18 cellular contexts compared by ENCODE assay signal in genomic region chr2:186980117-186980442, GRCh38.
DNase-seq lines count a peak whose midpoint lies in the region; ATAC-seq and TF ChIP-seq lines count a peak whose summit lies in the region.
"Had no signal": no experiment of that assay in that cellular context is flagged by ENCODE, and none has a peak within 500 bp of the region (broad histone marks: within the 10 kb centered on the region; RNA-seq: fewer than 3 reads in every experiment).

No MANE protein-coding gene starts in this region.

- H3K27me3 Mint-ChIP-seq in osteocyte (ENCODE audit: unreplicated experiment) = no peaks in the 10 kb centered on the region
- H3K27me3 Mint-ChIP-seq: CD4-positive, alpha-beta memory T cell had no signal

- H3K27me3 ChIP-seq in gastroesophageal sphincter = no peaks in the 10 kb centered on the region

- no peak overlapping the region for H3K4me3 Mint-ChIP-seq in osteocyte (ENCODE audit: unreplicated experiment)
- H3K4me3 Mint-ChIP-seq: CD4-positive, alpha-beta memory T cell; GM23338; H9 had no signal

- DNase-seq in DMS53 (lab: John Stamatoyannopoulos, UW) = peak; percentile 61
- peak; percentile 22 for DNase-seq in DMS53 treated with DMSO at 0.1 percent for 48 hours (lab: John Stamatoyannopoulos, UW; ENCODE audit: unreplicated experiment)
- DNase-seq in epithelial cell of esophagus (ENCODE audit: low read depth) = peak; percentile 40
- peak; percentile 13 for DNase-seq in osteocyte (ENCODE audit: extremely low spot score, unreplicated experiment)
- DNase-seq in NCI-H446 (lab: John Stamatoyannopoulos, UW) = no peak
- DNase-seq: C1 segment of cervical spinal cord; Calu3; CD4-positive, alpha-beta memory T cell; COR-L47; DMS79; EL; GDM1; H9 had no signal

- no peaks in the 10 kb centered on the region for H3K9me3 Mint-ChIP-seq in osteocyte (ENCODE audit: unreplicated experiment)
- H3K9me3 Mint-ChIP-seq: GM23338, H9 had no signal

- no peaks in the 10 kb centered on the region for H3K4me1 Mint-ChIP-seq in osteocyte (ENCODE audit: unreplicated experiment)
- H3K4me1 Mint-ChIP-seq: CD4-positive, alpha-beta memory T cell; GM23338; H9 had no signal

- TF ChIP-seq POLR2A in gastroesophageal sphincter (IDR thresholded peaks at IDR 0.05) = no peak

- no peak for TF ChIP-seq CTCF in epithelial cell of esophagus (IDR thresholded peaks at IDR 0.05; ENCODE audit: insufficient read depth, low read depth, low read length, missing control alignments)
- no peak for TF ChIP-seq CTCF in osteocyte (IDR thresholded peaks at IDR 0.05)
- TF ChIP-seq CTCF in gastroesophageal sphincter (IDR thresholded peaks at IDR 0.05) = no peak

- TF ChIP-seq EP300 in gastroesophageal sphincter (IDR thresholded peaks at IDR 0.05) = no peak

- H3K9me3 ChIP-seq in gastroesophageal sphincter = no peaks in the 10 kb centered on the region

- no peak overlapping the region for H3K27ac Mint-ChIP-seq in osteocyte (ENCODE audit: unreplicated experiment)
- H3K27ac Mint-ChIP-seq: CD4-positive, alpha-beta memory T cell; GM23338; H9 had no signal

- H3K36me3 ChIP-seq in gastroesophageal sphincter = no peaks in the 10 kb centered on the region

- H3K4me3 ChIP-seq in epithelial cell of esophagus (ENCODE audit: low read length) (no peak overlapping the region), gastroesophageal sphincter (no peak overlapping the region)
- H3K4me3 ChIP-seq: GM12878, GM23338 had no signal

- 97 to 100% methylated on average over 2 of the region's 2 CpGs for WGBS in gastroesophageal sphincter (ENCODE audit: low coverage in 1 of 2), 2 donors

- H3K4me1 ChIP-seq in gastroesophageal sphincter = no peaks in the 10 kb centered on the region

- no peak for ATAC-seq in GM18868 (IDR thresholded peaks at IDR 0.05; ENCODE audit: unreplicated experiment)
- no peak for ATAC-seq in gastroesophageal sphincter
- ATAC-seq: GM12878, GM23338, HCT116 had no signal

- H3K36me3 Mint-ChIP-seq in osteocyte (ENCODE audit: unreplicated experiment) = no peaks in the 10 kb centered on the region
- H3K36me3 Mint-ChIP-seq: CD4-positive, alpha-beta memory T cell had no signal

- no peak overlapping the region for H3K27ac ChIP-seq in gastroesophageal sphincter

Comparison
In these comparisons a context has a peak if more than half of its experiments do, and no peak if none do; other contexts are left out.
1. DNase-seq: peak in DMS53 (single experiment), DMS53 treated with DMSO at 0.1 percent for 48 hours (single experiment), epithelial cell of esophagus (single experiment) and osteocyte (single experiment); none in NCI-H446 (0 of 2).